ENCODE assay signal across 1 cellular context in the genomic region with DNA sequence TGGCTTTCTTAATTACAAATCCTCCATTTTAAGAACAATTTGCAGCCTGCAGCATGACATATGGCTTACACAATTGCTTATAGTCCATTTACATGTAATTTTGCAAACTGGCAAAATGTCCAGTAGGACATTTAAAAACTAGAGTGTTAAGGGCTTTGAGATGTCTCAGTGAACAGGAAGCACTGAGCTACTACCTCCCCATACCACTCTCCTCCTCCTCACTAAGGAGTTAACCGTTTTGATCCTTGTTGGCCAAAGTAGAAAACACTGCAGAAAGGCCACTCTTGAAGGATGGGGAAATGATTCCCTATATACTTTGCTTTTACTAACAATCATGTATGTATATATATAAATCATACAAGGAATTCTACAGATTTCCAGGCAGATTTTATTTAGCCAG.
TF ChIP-seq lines count a peak whose summit lies in the region.

No MANE protein-coding gene starts in this region.

TF ChIP-seq in endothelial cell of umbilical vein, 7 proteins besides CTCF, POLR2A, EP300 and RAD21:
- no peak for TF ChIP-seq JUN (IDR thresholded peaks at IDR 0.05; ENCODE audit: borderline replicate concordance, insufficient read depth, insufficient read length, low read depth)
- TF ChIP-seq, protein P1, sequence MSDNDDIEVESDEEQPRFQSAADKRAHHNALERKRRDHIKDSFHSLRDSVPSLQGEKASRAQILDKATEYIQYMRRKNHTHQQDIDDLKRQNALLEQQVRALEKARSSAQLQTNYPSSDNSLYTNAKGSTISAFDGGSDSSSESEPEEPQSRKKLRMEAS (IDR thresholded peaks at IDR 0.05; ENCODE audit: insufficient read depth, insufficient read length): no peak
- no peak for TF ChIP-seq EZH2 (IDR thresholded peaks at IDR 0.05; ENCODE audit: borderline replicate concordance, low read depth, low read length, severe bottlenecking)
- TF ChIP-seq GATA2 (IDR thresholded peaks at IDR 0.05; ENCODE audit: insufficient read depth, insufficient read length, low read depth, low read length): no peak
- TF ChIP-seq MYC (IDR thresholded peaks at IDR 0.05; ENCODE audit: low read depth, low read length): no peak
- TF ChIP-seq FOS (IDR thresholded peaks at IDR 0.05; ENCODE audit: borderline replicate concordance, insufficient read depth, low read length): no peak
- no peak for TF ChIP-seq POLR2AphosphoS5 (IDR thresholded peaks at IDR 0.05; ENCODE audit: insufficient read depth, low read depth, low read length)
